Comparison of ENCODE assay signal across 26 cellular contexts in genomic region chr18:49988733-49989132, GRCh38.
"Had no signal": no experiment of that assay in that cellular context is flagged by ENCODE, and none has a peak within 500 bp of the region (broad histone marks: within the 10 kb centered on the region; RNA-seq: fewer than 3 reads in every experiment).

No MANE protein-coding gene starts in this region.

- H3K4me1 Mint-ChIP-seq: central memory CD8-positive, alpha-beta T cell; nephron; stimulated activated naive B cell treated with anti-CD40 and anti-IgM and Interleukin-4, amounts not matched to agents 10 μg/mL and 1 μg/mL and 100 μg/mL, for 72 hours had no signal

- H3K4me3 Mint-ChIP-seq: activated naive CD8-positive, alpha-beta T cell treated with anti-CD3 and anti-CD28 coated beads for 36 hours; activated T-cell treated with anti-CD3 and anti-CD28 coated beads, Interleukin-2, amount 50 U/mL, for 4 hours; central memory CD8-positive, alpha-beta T cell; effector memory CD8-positive, alpha-beta T cell; nephron; stimulated activated naive B cell treated with anti-CD40 and anti-IgM and Interleukin-4, amounts not matched to agents 10 μg/mL and 1 μg/mL and 100 μg/mL, for 72 hours; T-helper 1 cell treated with Interleukin-12 subunit alpha and Interleukin-12 subunit beta and Interleukin-4 antibody, amounts not matched to agents 30 μg/mL and 1 μg/mL, for 36 hours had no signal

- H3K9me3 Mint-ChIP-seq: activated naive CD8-positive, alpha-beta T cell treated with anti-CD3 and anti-CD28 coated beads for 36 hours; activated T-cell treated with anti-CD3 and anti-CD28 coated beads, Interleukin-2, amount 50 U/mL, for 4 hours; activated T-helper 2 cell treated with anti-CD3 and anti-CD28 coated beads, Interferon-gamma antibody, Interleukin-2, Interleukin-4, amounts not matched to agents 10 μg/mL and 5 μg/mL and 100 μg/mL, durations not matched to agents 14 hours and 24 hours and 36 hours; central memory CD8-positive, alpha-beta T cell; effector memory CD8-positive, alpha-beta T cell; nephron; stimulated activated naive B cell treated with anti-CD40 and anti-IgM and Interleukin-4, amounts not matched to agents 10 μg/mL and 1 μg/mL and 100 μg/mL, for 72 hours; T-helper 1 cell treated with Interleukin-12 subunit alpha and Interleukin-12 subunit beta and Interleukin-4 antibody, amounts not matched to agents 30 μg/mL and 1 μg/mL, for 36 hours had no signal

- H3K27ac Mint-ChIP-seq: activated naive CD8-positive, alpha-beta T cell treated with anti-CD3 and anti-CD28 coated beads for 36 hours; activated T-helper 2 cell treated with anti-CD3 and anti-CD28 coated beads, Interferon-gamma antibody, Interleukin-2, Interleukin-4, amounts not matched to agents 10 μg/mL and 5 μg/mL and 100 μg/mL, durations not matched to agents 14 hours and 24 hours and 36 hours; effector memory CD8-positive, alpha-beta T cell; nephron; stimulated activated naive B cell treated with anti-CD40 and anti-IgM and Interleukin-4, amounts not matched to agents 10 μg/mL and 1 μg/mL and 100 μg/mL, for 72 hours; T-helper 1 cell treated with Interleukin-12 subunit alpha and Interleukin-12 subunit beta and Interleukin-4 antibody, amounts not matched to agents 30 μg/mL and 1 μg/mL, for 36 hours had no signal

- H3K9me3 ChIP-seq: left lung, neutrophil, right lobe of liver, uterus had no signal

- DNase-seq: activated CD4-positive, alpha-beta T cell treated with anti-CD3 and anti-CD28 coated beads for 4 hours; activated CD4-positive, alpha-beta T cell treated with anti-CD3 and anti-CD28 coated beads, Interleukin-2, amount 50 U/mL, for 48 hours; activated CD4-positive, CD25-positive, alpha-beta regulatory T cell; activated CD8-positive, alpha-beta memory T cell treated with anti-CD3 and anti-CD28 coated beads, Interleukin-2, amount 50 U/mL, for 48 hours; activated naive CD4-positive, alpha-beta T cell; activated naive CD8-positive, alpha-beta T cell treated with anti-CD3 and anti-CD28 coated beads for 36 hours; activated T-cell treated with anti-CD3 and anti-CD28 coated beads, Interleukin-2, amount 50 U/mL, for 4 hours; dorsolateral prefrontal cortex; effector memory CD8-positive, alpha-beta T cell; foreskin melanocyte; hippocampal formation; left lung; mammary epithelial cell; right lobe of liver; small intestine; stimulated activated CD8-positive, alpha-beta memory T cell treated with anti-CD3 and anti-CD28 coated beads, Interleukin-4, amount 100 ng/mL, for 48 hours; stimulated activated naive B cell treated with anti-CD40 and anti-IgM and Interleukin-4, amounts not matched to agents 10 μg/mL and 1 μg/mL and 100 μg/mL, for 72 hours; trophoblast cell; uterus had no signal

- H3K4me1 ChIP-seq: left lung, uterus had no signal

- H3K27ac ChIP-seq: dorsolateral prefrontal cortex, left lung, neutrophil, parathyroid adenoma, right lobe of liver, uterus had no signal

- H3K4me3 ChIP-seq: dorsolateral prefrontal cortex, left lung, right lobe of liver, uterus had no signal

- H3K27me3 Mint-ChIP-seq: activated naive CD8-positive, alpha-beta T cell treated with anti-CD3 and anti-CD28 coated beads for 36 hours had no signal

- H3K36me3 Mint-ChIP-seq: activated naive CD8-positive, alpha-beta T cell treated with anti-CD3 and anti-CD28 coated beads for 36 hours; stimulated activated naive B cell treated with anti-CD40 and anti-IgM and Interleukin-4, amounts not matched to agents 10 μg/mL and 1 μg/mL and 100 μg/mL, for 72 hours had no signal

- ATAC-seq: activated T-cell treated with anti-CD3 and anti-CD28 coated beads, Interleukin-2, amount 50 U/mL, for 4 hours; effector memory CD8-positive, alpha-beta T cell; esophagus mucosa; left lung; right lobe of liver; stimulated activated naive B cell treated with anti-CD40 and anti-IgM and Interleukin-4, amounts not matched to agents 10 μg/mL and 1 μg/mL and 100 μg/mL, for 72 hours had no signal

- H3K27me3 ChIP-seq: dorsolateral prefrontal cortex, left lung, neutrophil, right lobe of liver, uterus had no signal
